In genomic region chr11:68383976-68384501, GRCh38 we compare ENCODE assay signal across 8 cellular contexts.
DNase-seq lines count a peak whose midpoint lies in the region; ATAC-seq and TF ChIP-seq lines count a peak whose summit lies in the region.

No MANE protein-coding gene starts in this region.

- no peak overlapping the region for H3K27ac ChIP-seq in KMS-11
- no peak overlapping the region for H3K27ac ChIP-seq in colonic mucosa
- no peak overlapping the region for H3K27ac ChIP-seq in lung (ENCODE audit: low read depth in 1 of 2, low read length in 1 of 2)

- H3K9me3 ChIP-seq in colonic mucosa (no peaks in the 10 kb centered on the region), lung (ENCODE audit: control insufficient read depth in 2 of 2, insufficient read depth in 1 of 2, low read length in 1 of 2) (no peaks in the 10 kb centered on the region)

- H2AFZ ChIP-seq in KMS-11 (ENCODE audit: low read depth), result no peak overlapping the region

- H3K36me3 ChIP-seq in KMS-11 (ENCODE audit: insufficient read depth) (no peaks in the 10 kb centered on the region), colonic mucosa (peaks cover 5% of the 10 kb centered on the region), lung (ENCODE audit: control insufficient read depth in 2 of 2, insufficient read depth in 2 of 2, low read length in 2 of 2) (peaks cover 0 to 19% of the 10 kb centered on the region in 2 donors)

- no peaks in the 10 kb centered on the region for H4K20me1 ChIP-seq in KMS-11 (ENCODE audit: insufficient read depth)

- WGBS in lung, 2 donors, result 16 to 24% methylated on average over 9 of the region's 9 CpGs

- TF ChIP-seq CTCF in KMS-11 (conservative IDR thresholded peaks at IDR 0.05; ENCODE audit: low read depth, low read length), result peak; percentile 99
- peak; percentile 95 for TF ChIP-seq CTCF in colonic mucosa (IDR thresholded peaks at IDR 0.05)
- TF ChIP-seq CTCF in lung (IDR thresholded peaks at IDR 0.05; ENCODE audit: control extremely low read depth, extremely low read depth), result peak; percentile 80

- no peaks in the 10 kb centered on the region for H3K79me2 ChIP-seq in KMS-11 (ENCODE audit: insufficient read depth, low read depth)

- intact Hi-C loops in colonic mucosa (cut with DNase I), result loop anchor here (5.0 to 10.0 kb wide), 2 partner anchors 69 to 127 kb away; partner anchors contain the start of gene LRP5

- DNase-seq in DMS114 treated with DMSO at 0.1 percent for 48 hours (lab: John Stamatoyannopoulos, UW; ENCODE audit: unreplicated experiment), result peak; percentile 85
- DNase-seq in activated CD4-positive, alpha-beta T cell treated with anti-CD3 and anti-CD28 coated beads for 48 hours, result peak; percentile 78
- peak; percentile 79 for DNase-seq in colonic mucosa
- DNase-seq in lung (ENCODE audit: low spot score), result peak; percentile 70
- DNase-seq in stimulated activated CD8-positive, alpha-beta memory T cell treated with anti-CD3 and anti-CD28 coated beads, Interleukin-4, amount 100 ng/mL, for 1 hour (ENCODE audit: low read depth in 2 of 2, low spot score in 1 of 2), result peak; percentile 15 to 27

- H3K4me1 ChIP-seq in KMS-11 (ENCODE audit: low read depth, poor library complexity, severe bottlenecking) (peaks cover 5% of the 10 kb centered on the region), colonic mucosa (peaks cover 28% of the 10 kb centered on the region), lung (ENCODE audit: control insufficient read depth in 2 of 2, insufficient read depth in 2 of 2, low read length in 2 of 2) (peaks cover 0 to 22% of the 10 kb centered on the region in 2 donors)

- no peak overlapping the region for H3K4me2 ChIP-seq in KMS-11

- H3K9ac ChIP-seq in KMS-11 (no peak overlapping the region), colonic mucosa (ENCODE audit: low read depth in 2 of 2, low read length in 2 of 2) (no peak overlapping the region)

- H3K4me3 ChIP-seq in KMS-11 (IDR thresholded peaks at IDR 0.05; ENCODE audit: insufficient read depth, low read depth, low read length) (no peak overlapping the region), colonic mucosa (no peak overlapping the region), lung (no peak overlapping the region)

- H3K27me3 ChIP-seq in KMS-11 (ENCODE audit: insufficient read depth, low read depth) (no peaks in the 10 kb centered on the region), colonic mucosa (no peaks in the 10 kb centered on the region), lung (ENCODE audit: control insufficient read depth, insufficient read depth) (no peaks in the 10 kb centered on the region)

- ATAC-seq in lung (ENCODE audit: insufficient read depth, low FRiP score) (no peak), HG03378 (IDR thresholded peaks at IDR 0.05; ENCODE audit: unreplicated experiment) (no peak), GM19463 (IDR thresholded peaks at IDR 0.05; ENCODE audit: unreplicated experiment) (no peak)

Comparison
In these comparisons a context has a peak if more than half of its experiments do, and no peak if none do; other contexts are left out.
1. DNase-seq: peak in every context shown above with its lines; median percentile 85 in DMS114 treated with DMSO at 0.1 percent for 48 hours; 79 in colonic mucosa; 78 in activated CD4-positive, alpha-beta T cell treated with anti-CD3 and anti-CD28 coated beads for 48 hours; 70 in lung; 21 in stimulated activated CD8-positive, alpha-beta memory T cell treated with anti-CD3 and anti-CD28 coated beads, Interleukin-4, amount 100 ng/mL, for 1 hour.